16 cellular contexts compared by ENCODE assay signal in genomic region chr1:9145714-9146113, GRCh38. TPM values are rescaled to one million over a fixed set of nuclear protein-coding genes. Genes with fewer than 3 reads are reported as not detected.
DNase-seq lines count a peak whose midpoint lies in the region; ATAC-seq, FAIRE-seq and TF ChIP-seq lines count a peak whose summit lies in the region.
"Had no signal": no experiment of that assay in that cellular context is flagged by ENCODE, and none has a peak within 500 bp of the region (broad histone marks: within the 10 kb centered on the region; RNA-seq: fewer than 3 reads in every experiment).

No MANE protein-coding gene starts in this region.

- no peak overlapping the region for H3K18ac ChIP-seq in trophoblast cell (ENCODE audit: low read length)

- no peak overlapping the region for H2AK5ac ChIP-seq in trophoblast cell (ENCODE audit: low read length)

- H3K9me1 ChIP-seq in K562 (ENCODE audit: control insufficient read depth, insufficient read depth, low read length) = no peaks in the 10 kb centered on the region

- no peak overlapping the region for H3K23ac ChIP-seq in trophoblast cell (ENCODE audit: low read length)

- H3K4me1 Mint-ChIP-seq in activated T-cell treated with anti-CD3 and anti-CD28 coated beads, Interleukin-2, amount 50 U/mL, for 4 hours (ENCODE audit: low read depth) = peaks cover 3% of the 10 kb centered on the region

- no peak for DNase-seq in GM12892 (ENCODE audit: insufficient read length)
- no peak for DNase-seq in K562 (ENCODE audit: extremely low read depth in 1 of 4, low spot score in 3 of 4)
- DNase-seq in trophoblast cell = no peak
- DNase-seq in NCI-H146 treated with DMSO at 0.1 percent for 48 hours (lab: John Stamatoyannopoulos, UW; ENCODE audit: unreplicated experiment) = no peak
- no peak for DNase-seq in activated T-cell treated with anti-CD3 and anti-CD28 coated beads, Interleukin-2, amount 50 U/mL, for 4 hours
- DNase-seq in Kasumi-1 (lab: John Stamatoyannopoulos, UW) = no peak
- DNase-seq: C1 segment of cervical spinal cord, NCI-H1092 treated with DMSO at 0.1 percent for 48 hours, NCI-H146, NCI-H510A treated with DMSO at 0.1 percent for 48 hours, SIG-M5 had no signal

- no peaks in the 10 kb centered on the region for H3K36me3 Mint-ChIP-seq in activated T-cell treated with anti-CD3 and anti-CD28 coated beads, Interleukin-2, amount 50 U/mL, for 4 hours (ENCODE audit: insufficient read depth)
- H3K36me3 Mint-ChIP-seq: CD8-positive, alpha-beta memory T cell had no signal

- H3K14ac ChIP-seq in trophoblast cell (ENCODE audit: low read length) = no peak overlapping the region

- no peaks in the 10 kb centered on the region for H4K20me1 ChIP-seq in K562 (replicated peaks; ENCODE audit: control insufficient read depth, insufficient read depth, low read length)

- no peaks in the 10 kb centered on the region for H3K79me1 ChIP-seq in trophoblast cell (ENCODE audit: low read length)

- no peak for TF ChIP-seq RAD21 in K562 (CRISPR knock-in tag; conservative IDR thresholded peaks at IDR 0.05 in 1 of 2, IDR thresholded peaks at IDR 0.05 in 1 of 2)

- no peaks in the 10 kb centered on the region for H3K9me3 Mint-ChIP-seq in activated T-cell treated with anti-CD3 and anti-CD28 coated beads, Interleukin-2, amount 50 U/mL, for 4 hours
- H3K9me3 Mint-ChIP-seq: CD8-positive, alpha-beta memory T cell; IgD-negative memory B cell had no signal

- H3K4me3 ChIP-seq in HEK293 (ENCODE audit: low read depth, low read length) (no peak overlapping the region), K562 (no peak overlapping the region), trophoblast cell (ENCODE audit: low read depth, low read length) (no peak overlapping the region)

- no peak overlapping the region for H3K4me2 ChIP-seq in K562 (ENCODE audit: insufficient read depth, low read length)
- no peak overlapping the region for H3K4me2 ChIP-seq in trophoblast cell (ENCODE audit: low read length)

- H3K9me3 ChIP-seq in HEK293 (ENCODE audit: control insufficient read depth, insufficient read depth, low read depth, low read length) (no peaks in the 10 kb centered on the region), K562 (replicated peaks; ENCODE audit: control insufficient read depth, insufficient read depth, low read depth, low read length) (no peaks in the 10 kb centered on the region), trophoblast cell (ENCODE audit: insufficient read depth, low read depth, low read length) (no peaks in the 10 kb centered on the region)

- H3K79me2 ChIP-seq in K562 (ENCODE audit: control insufficient read depth, insufficient read depth, low read length) (no peaks in the 10 kb centered on the region), trophoblast cell (ENCODE audit: control insufficient read depth, insufficient read depth, low read length, poor library complexity) (no peaks in the 10 kb centered on the region)

- no peak overlapping the region for H4K12ac ChIP-seq in trophoblast cell (ENCODE audit: low read depth, low read length)

- H2BK12ac ChIP-seq in trophoblast cell (ENCODE audit: low read length) = no peak overlapping the region

- H3K9ac ChIP-seq in K562 (ENCODE audit: insufficient read depth in 1 of 2, low read depth in 2 of 2, low read length in 2 of 2) = no peak overlapping the region
- H3K9ac ChIP-seq in trophoblast cell (ENCODE audit: low read length) = no peak overlapping the region

- H2BK120ac ChIP-seq in trophoblast cell (ENCODE audit: insufficient read depth, low read length, poor library complexity) = no peak overlapping the region

- POLR2A ChIA-PET in HEK293 (lab: Yijun Ruan, JAX) = interaction anchor here (1.0 kb wide), 1 partner anchor 16 kb away, joined by 3 read pairs; no protein-coding TSS in a partner anchor
- POLR2A ChIA-PET in K562 (lab: Yijun Ruan, JAX) = no interaction called here

- no peaks in the 10 kb centered on the region for H3K27me3 Mint-ChIP-seq in activated T-cell treated with anti-CD3 and anti-CD28 coated beads, Interleukin-2, amount 50 U/mL, for 4 hours (ENCODE audit: low read depth)
- H3K27me3 Mint-ChIP-seq: IgD-negative memory B cell had no signal

- peak; percentile 70 for FAIRE-seq in GM12892 (lab: Jason Lieb, UNC)
- no peak for FAIRE-seq in K562 (lab: Jason Lieb, UNC)
- FAIRE-seq: H1, HTR-8/SVneo had no signal

- no peak overlapping the region for H4K8ac ChIP-seq in trophoblast cell (ENCODE audit: low read depth, low read length)

- H3K4me1 ChIP-seq in HEK293 (ENCODE audit: control insufficient read depth, insufficient read depth, low read length) = no peaks in the 10 kb centered on the region
- H3K4me1 ChIP-seq in K562 (replicated peaks in 1 of 2; ENCODE audit: control insufficient read depth in 2 of 2, insufficient read depth in 2 of 2, low read length in 2 of 2) = peaks cover 2 to 5% of the 10 kb centered on the region in 2 experiments; a peak in 1 of 5 replicates
- H3K4me1 ChIP-seq in trophoblast cell (ENCODE audit: control insufficient read depth in 1 of 2, insufficient read depth in 2 of 2, low read length in 2 of 2) = peaks cover 1 to 3% of the 10 kb centered on the region in 2 experiments

- H2BK5ac ChIP-seq in trophoblast cell (ENCODE audit: low read depth, low read length, poor library complexity) = no peak overlapping the region

- no peak overlapping the region for H3K4me3 Mint-ChIP-seq in activated T-cell treated with anti-CD3 and anti-CD28 coated beads, Interleukin-2, amount 50 U/mL, for 4 hours
- H3K4me3 Mint-ChIP-seq: CD8-positive, alpha-beta memory T cell; IgD-negative memory B cell had no signal

- H2AFZ ChIP-seq in K562 (ENCODE audit: low read depth, low read length) = no peak overlapping the region
- no peak overlapping the region for H2AFZ ChIP-seq in trophoblast cell (ENCODE audit: insufficient read depth, low read length, poor library complexity)

- CTCF ChIA-PET in HEK293 (lab: Yijun Ruan, JAX) = interaction anchor here (0.6 to 0.9 kb wide), 5 partner anchors 11 to 232 kb away, joined by 3 read pairs; no protein-coding TSS in a partner anchor
- CTCF ChIA-PET in K562 (lab: Yijun Ruan, JAX; ENCODE audit: low intra/inter-chr PET ratio) = interaction anchor here (0.6 kb wide), 1 partner anchor 417 kb away, joined by 4 read pairs; no protein-coding TSS in a partner anchor

- no peak overlapping the region for H3K27ac ChIP-seq in HEK293 (ENCODE audit: extremely low read depth, low read depth, low read length)
- H3K27ac ChIP-seq in K562 (ENCODE audit: extremely low read depth, low read depth, low read length) = no peak overlapping the region
- H3K27ac ChIP-seq in trophoblast cell (ENCODE audit: low read depth, low read length) = no peak overlapping the region

- no peak overlapping the region for H3K4ac ChIP-seq in trophoblast cell (ENCODE audit: low read depth, low read length)

- intact Hi-C loops in K562 (cut with micrococcal nuclease) = no loop called here

- TF ChIP-seq CTCF in HEK293 (tag by site-specific recombination; IDR thresholded peaks at IDR 0.05) = no peak
- TF ChIP-seq CTCF in K562 (IDR thresholded peaks at IDR 0.05 in 2 of 3, conservative IDR thresholded peaks at IDR 0.05 in 1 of 3; ENCODE audit: insufficient read depth in 2 of 3, low read depth in 1 of 3, low read length in 3 of 3) = no peak

- no peak for ATAC-seq in K562
- no peak for ATAC-seq in activated T-cell treated with anti-CD3 and anti-CD28 coated beads, Interleukin-2, amount 50 U/mL, for 4 hours

- TF ChIP-seq POLR2A in GM12892 (IDR thresholded peaks at IDR 0.05; ENCODE audit: low read depth, low read length) (no peak), K562 (conservative IDR thresholded peaks at IDR 0.05) (no peak)

- no peak for TF ChIP-seq EP300 in K562 (IDR thresholded peaks at IDR 0.05; ENCODE audit: low read length)

- no TSS peak for BruUV-seq in K562 (replicated peaks; lab: Mats Ljungman, UMichigan)

- WGBS in K562 (ENCODE audit: insufficient coverage, low coverage, missing lambda C conversion rate) = 2% methylated on average over 5 of the region's 5 CpGs
- no CpG with 5 or more reads among the region's 5 CpGs for WGBS in trophoblast cell (ENCODE audit: extremely low coverage, insufficient coverage, insufficient read length)

- peak overlapping the region; percentile 2 for H4K91ac ChIP-seq in trophoblast cell (ENCODE audit: low read depth, low read length)

- in situ Hi-C loops in K562 (cut with MboI) = loop anchor here (5.0 kb wide), 1 partner anchor 52 kb away; no protein-coding TSS in a partner anchor

- peaks cover 22 to 46% of the 10 kb centered on the region in 2 experiments; a peak in 3 of 5 replicates for H3K27me3 ChIP-seq in K562 (ENCODE audit: control insufficient read depth in 2 of 2, insufficient read depth in 2 of 2, low read length in 2 of 2)
- H3K27me3 ChIP-seq in trophoblast cell (ENCODE audit: insufficient read depth, low read length) = no peaks in the 10 kb centered on the region

- H3K36me3 ChIP-seq in HEK293 (ENCODE audit: control insufficient read depth in 2 of 2, insufficient read depth in 1 of 2, low read length in 2 of 2) (peaks cover 0 to 24% of the 10 kb centered on the region in 2 experiments; a peak in 2 of 3 replicates), K562 (ENCODE audit: control insufficient read depth, insufficient read depth, low read length) (no peaks in the 10 kb centered on the region), trophoblast cell (ENCODE audit: control insufficient read depth in 1 of 2, insufficient read depth in 2 of 2, low read length in 2 of 2) (peaks cover 8 to 10% of the 10 kb centered on the region in 2 experiments)

RNA-seq across cellular contexts. Expression of gene GPR157, which starts 16.8 kb away (rescaled TPM):
- polyA plus RNA-seq in GM12892 (2012; ENCODE audit: missing spikeins) = 7.4 TPM
- total RNA-seq in K562 (2011; cell fraction: chromatin; rRNA removed; ENCODE audit: low replicate concordance) = 0.12 and 0.14 TPM in 2 replicates
- 0.26 and 1.2 TPM in 2 replicates for total RNA-seq in K562 (2011; cell fraction: nucleolus; rRNA removed)
- 0.22 and 0.61 TPM in 2 replicates for total RNA-seq in K562 (2011; cell fraction: nucleoplasm; rRNA removed)
- total RNA-seq in K562 (2014; rRNA removed) (0.08 TPM in 1 of 2 replicates, not detected in the other), K562 (2014; rRNA removed; fragmentation: Illumina TruSeq; extraction: Trizol) (0.03 TPM in 1 of 2 replicates, not detected in the other), K562 (2015; rRNA removed; fragmentation: Illumina TruSeq; extraction: Trizol) (0.04 TPM in 2 replicates), K562 (2021) (0.18 and 0.87 TPM in 2 replicates)
- polyA plus RNA-seq in K562 (2011; rRNA removed) (0.04 TPM in 1 of 2 replicates, not detected in the other), K562 (2014; fragmentation: Illumina TruSeq; extraction: Trizol) (0.03 and 0.04 TPM in 2 replicates), K562 (2014; fragmentation: Nextera tagmentation; extraction: Ambion mirVana) (not detected), K562 (2014; rRNA removed) (0.01 and 0.05 TPM in 2 replicates)
- polyA plus RNA-seq in K562 (2011; cell fraction: cytosol; rRNA removed) = 0.01 and 0.06 TPM in 2 replicates
- polyA plus RNA-seq in K562 (2011; cell fraction: nucleus; rRNA removed) = 0.01 and 0.14 TPM in 2 replicates
- polyA plus RNA-seq in K562 (2012) = 0.19 and 1.0 TPM in 2 replicates
- polyA minus RNA-seq in K562 (2011; rRNA and poly(A)+ RNA removed) = 0.04 TPM in 1 of 2 replicates, not detected in the other
- 0.46 TPM in 1 of 2 replicates, not detected in the other for polyA minus RNA-seq in K562 (2011; cell fraction: cytosol; rRNA and poly(A)+ RNA removed)
- polyA minus RNA-seq in K562 (2011; cell fraction: nucleus; rRNA and poly(A)+ RNA removed) = 0.33 and 0.40 TPM in 2 replicates
- 24.0 and 27.8 TPM in 2 replicates for polyA plus RNA-seq in trophoblast cell (2013)
- total RNA-seq in activated T-cell treated with anti-CD3 and anti-CD28 coated beads, Interleukin-2, amount 50 U/mL, for 4 hours = 1 to 10 TPM; 1.5 to 5.3 (median 2.9) TPM
